In the genomic region with DNA sequence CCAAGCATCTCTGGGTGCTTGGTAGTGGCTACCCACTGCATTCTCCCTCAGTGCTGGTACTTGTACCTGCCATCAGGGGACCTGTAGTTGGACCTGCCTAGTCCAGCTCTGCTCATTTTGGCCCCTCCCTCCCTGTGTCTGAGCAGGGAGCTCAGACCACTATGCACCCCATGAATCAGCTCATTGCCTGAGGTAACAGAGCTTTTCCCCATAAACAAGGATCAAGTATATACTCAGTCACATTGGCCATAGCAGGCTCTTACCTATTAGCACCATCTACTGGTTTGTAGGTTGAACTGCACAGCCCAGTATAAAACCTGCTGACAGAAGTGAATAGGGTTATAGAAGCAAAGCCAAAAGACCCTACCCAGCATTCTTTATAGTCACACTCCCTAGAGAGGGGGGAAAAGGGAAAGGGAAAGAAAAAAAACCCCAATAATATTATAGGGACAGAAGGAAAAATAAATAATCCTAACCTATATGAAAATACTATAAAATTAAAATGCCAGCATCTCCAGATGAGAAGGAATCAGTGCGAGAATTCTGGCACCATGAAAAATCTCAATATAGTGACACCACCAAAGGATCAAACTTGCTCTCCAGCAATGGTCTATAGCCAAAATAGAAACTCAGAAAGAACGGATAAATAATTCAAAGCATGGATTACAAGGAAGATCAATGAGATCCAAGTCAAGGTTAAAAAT, we compare ENCODE assay signal across 8 cellular contexts. TPM values are rescaled to one million over a fixed set of nuclear protein-coding genes. Genes with fewer than 3 reads are reported as not detected.
DNase-seq lines count a peak whose midpoint lies in the region; ATAC-seq, FAIRE-seq and TF ChIP-seq lines count a peak whose summit lies in the region.

No MANE protein-coding gene starts in this region.

- intact Hi-C loops in upper lobe of right lung (cut with DNase I) = loop anchor here (10.0 kb wide), 1 partner anchor 129 kb away; no protein-coding TSS in a partner anchor

- H3K36me3 ChIP-seq in BJ (ENCODE audit: control insufficient read depth, insufficient read depth, low read length) (peaks cover 9% of the 10 kb centered on the region), upper lobe of right lung (peaks cover 7% of the 10 kb centered on the region)

- POLR2A ChIA-PET in BJ (lab: Charles Lee) = no interaction called here

- CTCF ChIA-PET in BJ (lab: Yijun Ruan, JAX) = interaction anchor here (0.9 to 2.5 kb wide), 7 partner anchors 13 to 134 kb away, joined by 3 to 15 read pairs (median 5); no protein-coding TSS in a partner anchor

- no peak overlapping the region for H3K27ac ChIP-seq in upper lobe of right lung

- no peaks in the 10 kb centered on the region for H3K27me3 ChIP-seq in BJ (ENCODE audit: control insufficient read depth, insufficient read depth, low read length)
- H3K27me3 ChIP-seq in upper lobe of right lung = no peaks in the 10 kb centered on the region

- TF ChIP-seq CTCF in BJ (IDR thresholded peaks at IDR 0.05; ENCODE audit: insufficient read depth, low read depth, low read length) (peak; percentile 78), cardiac fibroblast (IDR thresholded peaks at IDR 0.05; ENCODE audit: low read depth, low read length) (peak; percentile 94), upper lobe of right lung (IDR thresholded peaks at IDR 0.05) (peak; percentile 90)

- no peaks in the 10 kb centered on the region for H3K9me3 ChIP-seq in upper lobe of right lung

- peak; percentile 94 for ATAC-seq in left lobe of liver
- ATAC-seq in upper lobe of right lung = peak; percentile 96

- peaks cover 4% of the 10 kb centered on the region for H3K4me1 ChIP-seq in upper lobe of right lung

- H3K4me3 ChIP-seq in BJ (ENCODE audit: low read depth, low read length) (no peak overlapping the region), cardiac fibroblast (replicated peaks in 1 of 2; ENCODE audit: low read depth in 2 of 2, low read length in 2 of 2) (no peak overlapping the region), upper lobe of right lung (no peak overlapping the region)

- FAIRE-seq in GM12892 (lab: Jason Lieb, UNC) (peak; percentile 65), HTR-8/SVneo (lab: Jason Lieb, UNC) (no peak)

- TF ChIP-seq POLR2A in GM12892 (IDR thresholded peaks at IDR 0.05; ENCODE audit: low read depth, low read length) = no peak

- DNase-seq in BJ (ENCODE audit: low read depth) = no peak
- DNase-seq in GM12892 (ENCODE audit: insufficient read length) = no peak
- DNase-seq in HTR-8/SVneo (ENCODE audit: insufficient read length, low spot score) = peak; percentile 40
- peak; percentile 21 to 37 for DNase-seq in SHP77 (lab: John Stamatoyannopoulos, UW)
- peak; percentile 73 to 78 for DNase-seq in cardiac fibroblast (ENCODE audit: low read depth in 2 of 2)
- no peak for DNase-seq in left lobe of liver (ENCODE audit: low spot score)
- DNase-seq in upper lobe of right lung = no peak
- DNase-seq in activated gamma-delta T cell treated with Interleukin-2 at 50 U/mL for 16 hours = no peak

RNA-seq across cellular contexts. Expression of a gene that starts 6.9 kb away (rescaled TPM):
- polyA plus RNA-seq in BJ (2011; rRNA removed) = 0.49 and 1.1 TPM in 2 replicates
- 0.15 and 0.33 TPM in 2 replicates for polyA minus RNA-seq in BJ (2011; rRNA and poly(A)+ RNA removed)
- not detected for polyA plus RNA-seq in GM12892 (2012; ENCODE audit: missing spikeins)
- total RNA-seq in left lobe of liver (0.55 TPM), upper lobe of right lung (3.6 TPM)

Comparison
In these comparisons a context has a peak if more than half of its experiments do, and no peak if none do; other contexts are left out.
1. DNase-seq: peak in HTR-8/SVneo (single experiment), SHP77 (2 of 2) and cardiac fibroblast (2 of 2); none in BJ (single experiment), GM12892 (single experiment), left lobe of liver (single experiment), upper lobe of right lung (single experiment) and activated gamma-delta T cell treated with Interleukin-2 at 50 U/mL for 16 hours (single experiment).
2. Peak in every context shown above with its lines, with median percentiles within 50 percentile points of each other: CTCF ChIP-seq.